27 cellular contexts compared by ENCODE assay signal in the genomic region with DNA sequence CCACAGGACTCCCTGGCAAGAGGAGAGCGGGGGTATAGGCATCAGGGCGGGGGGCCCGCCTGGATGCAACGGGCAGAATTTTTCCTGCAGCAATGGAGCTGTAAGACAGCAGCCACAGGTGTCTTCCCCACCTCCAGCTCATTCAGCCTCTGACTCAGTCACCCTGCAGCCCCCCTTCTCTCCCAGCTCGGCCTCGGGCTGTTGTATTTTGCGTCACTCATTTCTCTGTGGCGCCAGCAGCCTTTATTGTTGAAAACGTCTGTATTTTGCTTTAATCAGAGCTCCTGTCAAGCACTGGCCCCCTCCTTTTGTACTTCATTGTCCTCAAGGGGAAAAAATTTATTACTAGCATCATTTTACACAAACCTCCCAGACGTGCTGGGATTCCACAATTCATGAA.
A peak's percentile ranks its signal among the peaks of the same experiment; 100 is the strongest.
DNase-seq lines count a peak whose midpoint lies in the region; ATAC-seq and TF ChIP-seq lines count a peak whose summit lies in the region.
"Had no signal": no experiment of that assay in that cellular context is flagged by ENCODE, and none has a peak within 500 bp of the region (broad histone marks: within the 10 kb centered on the region; RNA-seq: fewer than 3 reads in every experiment).

No MANE protein-coding gene starts in this region.

- H3K27me3 Mint-ChIP-seq in endothelial cell (ENCODE audit: unreplicated experiment): no peaks in the 10 kb centered on the region

- H3K27ac ChIP-seq in RWPE2 (ENCODE audit: poor library complexity, severe bottlenecking): no peak overlapping the region
- H3K27ac ChIP-seq: BLaER1, body of pancreas, SK-N-MC had no signal

- no peaks in the 10 kb centered on the region for H3K27me3 ChIP-seq in RWPE2 (ENCODE audit: insufficient read depth, poor library complexity, severe bottlenecking)
- H3K27me3 ChIP-seq: BLaER1, body of pancreas had no signal

- H3K36me3 Mint-ChIP-seq in endothelial cell (ENCODE audit: low read depth, unreplicated experiment): no peaks in the 10 kb centered on the region
- H3K36me3 Mint-ChIP-seq: memory B cell; naive thymus-derived CD8-positive, alpha-beta T cell had no signal

- no peaks in the 10 kb centered on the region for H3K9me3 ChIP-seq in RWPE2 (ENCODE audit: severe bottlenecking)
- H3K9me3 ChIP-seq: BLaER1, body of pancreas had no signal

- no peaks in the 10 kb centered on the region for H3K9me3 Mint-ChIP-seq in endothelial cell (ENCODE audit: unreplicated experiment)
- H3K9me3 Mint-ChIP-seq: activated T-cell treated with anti-CD3 and anti-CD28 coated beads, Interleukin-2, amount 50 U/mL, for 24 hours had no signal

- peaks cover 18% of the 10 kb centered on the region for H3K4me1 Mint-ChIP-seq in endothelial cell (ENCODE audit: unreplicated experiment)
- H3K4me1 Mint-ChIP-seq: memory B cell had no signal

- ATAC-seq in RWPE2 (ENCODE audit: low read depth) (peak; percentile 88), GM18907 (IDR thresholded peaks at IDR 0.05; ENCODE audit: unreplicated experiment) (no peak), GM19463 (IDR thresholded peaks at IDR 0.05; ENCODE audit: unreplicated experiment) (no peak), HG03571 (IDR thresholded peaks at IDR 0.05; ENCODE audit: unreplicated experiment) (no peak)
- ATAC-seq: activated CD8-positive, alpha-beta T cell treated with anti-CD3 and anti-CD28 coated beads, Interleukin-2, amount 10 ng/mL, durations not matched to agents 7 days and 5 days; body of pancreas; GM12878; K562; naive thymus-derived CD8-positive, alpha-beta T cell had no signal

- H3K4me3 ChIP-seq in RWPE2 (ENCODE audit: severe bottlenecking): no peak overlapping the region
- H3K4me3 ChIP-seq: BLaER1, body of pancreas, GM12878, K562, SK-N-MC had no signal

- TF ChIP-seq CTCF in RWPE2 (IDR thresholded peaks at IDR 0.05; ENCODE audit: poor library complexity, severe bottlenecking) (no peak), endothelial cell (IDR thresholded peaks at IDR 0.05; ENCODE audit: unreplicated experiment) (no peak)

- peak; percentile 65 for DNase-seq in Daoy (ENCODE audit: low read depth)
- DNase-seq in NCI-H146 (lab: John Stamatoyannopoulos, UW): peak; percentile 58
- DNase-seq in RWPE2 (ENCODE audit: low spot score): no peak
- peak; percentile 23 for DNase-seq in kidney tubule cell (ENCODE audit: low spot score)
- no peak for DNase-seq in endothelial cell (ENCODE audit: low spot score)
- DNase-seq: activated CD4-positive, CD25-positive, alpha-beta regulatory T cell; activated CD8-positive, alpha-beta T cell treated with anti-CD3 and anti-CD28 coated beads, Interleukin-2, amount 10 ng/mL, durations not matched to agents 7 days and 5 days; activated naive CD4-positive, alpha-beta T cell treated with anti-CD3 and anti-CD28 coated beads, Interleukin-2, amount 50 U/mL, for 16 hours; activated T-cell treated with anti-CD3 and anti-CD28 coated beads, Interleukin-2, amount 50 U/mL, for 24 hours; body of pancreas; GF-D8; HCEC 1CT; naive thymus-derived CD8-positive, alpha-beta T cell; NCI-H2029 treated with DMSO at 0.1 percent for 48 hours; NCI-H774; small intestine; stimulated activated CD4-positive, alpha-beta T cell treated with anti-CD3 and anti-CD28 coated beads, Interleukin-2, amount 100 ng/mL, for 48 hours had no signal

- no peak overlapping the region for H3K4me3 Mint-ChIP-seq in endothelial cell (ENCODE audit: unreplicated experiment)
- H3K4me3 Mint-ChIP-seq: activated CD8-positive, alpha-beta T cell treated with anti-CD3 and anti-CD28 coated beads, Interleukin-2, amount 10 ng/mL, durations not matched to agents 7 days and 5 days; activated T-cell treated with anti-CD3 and anti-CD28 coated beads, Interleukin-2, amount 50 U/mL, for 24 hours; memory B cell; naive thymus-derived CD8-positive, alpha-beta T cell; T-helper 2 cell treated with Interferon-gamma antibody and Interleukin-4, amounts not matched to agents 5 μg/mL and 100 μg/mL, for 36 hours had no signal

- H3K4me1 ChIP-seq in RWPE2 (ENCODE audit: insufficient read depth, poor library complexity, severe bottlenecking): no peaks in the 10 kb centered on the region
- H3K4me1 ChIP-seq: BLaER1, body of pancreas had no signal

- no peaks in the 10 kb centered on the region for H3K36me3 ChIP-seq in RWPE2 (ENCODE audit: low read depth)
- H3K36me3 ChIP-seq: BLaER1 had no signal

- no peak overlapping the region for H3K27ac Mint-ChIP-seq in endothelial cell (ENCODE audit: unreplicated experiment)
- H3K27ac Mint-ChIP-seq: activated CD8-positive, alpha-beta T cell treated with anti-CD3 and anti-CD28 coated beads, Interleukin-2, amount 10 ng/mL, durations not matched to agents 7 days and 5 days; activated T-cell treated with anti-CD3 and anti-CD28 coated beads, Interleukin-2, amount 50 U/mL, for 24 hours; memory B cell; naive thymus-derived CD8-positive, alpha-beta T cell; progenitor cell of endocrine pancreas; T-helper 2 cell treated with Interferon-gamma antibody and Interleukin-4, amounts not matched to agents 5 μg/mL and 100 μg/mL, for 36 hours had no signal

Comparison
In these comparisons a context has a peak if more than half of its experiments do, and no peak if none do; other contexts are left out.
1. DNase-seq: peak in Daoy (single experiment), NCI-H146 (single experiment) and kidney tubule cell (single experiment); none in RWPE2 (single experiment) and endothelial cell (single experiment).